1 cellular context compared by ENCODE assay signal in the genomic region with DNA sequence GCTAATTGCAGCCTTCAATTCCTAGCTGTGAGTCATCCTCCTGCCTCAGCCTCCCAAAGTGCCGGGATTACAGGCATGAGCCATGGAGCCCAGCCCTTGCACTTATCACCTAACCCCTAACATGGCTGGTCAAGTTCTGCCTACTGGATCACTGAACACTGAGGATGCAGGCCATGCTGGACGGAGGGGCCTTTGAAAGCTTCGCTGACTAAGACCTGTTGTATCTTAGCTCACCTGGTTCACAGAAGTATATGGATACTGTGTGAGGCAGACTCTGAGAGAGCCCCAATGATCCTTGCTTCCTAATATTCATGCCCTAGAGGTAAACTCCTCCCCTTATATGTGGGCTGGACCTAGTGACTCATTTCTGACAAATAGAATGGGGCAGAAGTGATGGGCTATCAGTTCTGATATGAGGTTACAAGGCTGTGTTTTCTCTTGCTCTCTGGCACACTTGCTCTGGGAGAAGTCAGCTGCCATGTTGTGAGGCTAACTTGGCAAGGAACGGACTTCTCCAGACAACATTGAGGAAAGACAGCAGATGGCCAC.
TF ChIP-seq lines count a peak whose summit lies in the region.

No MANE protein-coding gene starts in this region.

TF ChIP-seq in HCT116, 20 proteins besides CTCF, POLR2A, EP300 and RAD21:
- TF ChIP-seq ATF3 (IDR thresholded peaks at IDR 0.05), result no peak
- TF ChIP-seq JUND (IDR thresholded peaks at IDR 0.05), result 0 out of 2 replicates have a peak, but pooled peaks have one; percentile 16
- no peak for TF ChIP-seq EGR1 (IDR thresholded peaks at IDR 0.05; ENCODE audit: low read depth)
- TF ChIP-seq ZBTB33 (IDR thresholded peaks at IDR 0.05; ENCODE audit: extremely low read depth, insufficient replicate concordance, low read length), result no peak
- TF ChIP-seq ZNF274 (IDR thresholded peaks at IDR 0.05; ENCODE audit: low read depth, low read length), result no peak
